ENCODE assay signal across 8 cellular contexts in the genomic region with DNA sequence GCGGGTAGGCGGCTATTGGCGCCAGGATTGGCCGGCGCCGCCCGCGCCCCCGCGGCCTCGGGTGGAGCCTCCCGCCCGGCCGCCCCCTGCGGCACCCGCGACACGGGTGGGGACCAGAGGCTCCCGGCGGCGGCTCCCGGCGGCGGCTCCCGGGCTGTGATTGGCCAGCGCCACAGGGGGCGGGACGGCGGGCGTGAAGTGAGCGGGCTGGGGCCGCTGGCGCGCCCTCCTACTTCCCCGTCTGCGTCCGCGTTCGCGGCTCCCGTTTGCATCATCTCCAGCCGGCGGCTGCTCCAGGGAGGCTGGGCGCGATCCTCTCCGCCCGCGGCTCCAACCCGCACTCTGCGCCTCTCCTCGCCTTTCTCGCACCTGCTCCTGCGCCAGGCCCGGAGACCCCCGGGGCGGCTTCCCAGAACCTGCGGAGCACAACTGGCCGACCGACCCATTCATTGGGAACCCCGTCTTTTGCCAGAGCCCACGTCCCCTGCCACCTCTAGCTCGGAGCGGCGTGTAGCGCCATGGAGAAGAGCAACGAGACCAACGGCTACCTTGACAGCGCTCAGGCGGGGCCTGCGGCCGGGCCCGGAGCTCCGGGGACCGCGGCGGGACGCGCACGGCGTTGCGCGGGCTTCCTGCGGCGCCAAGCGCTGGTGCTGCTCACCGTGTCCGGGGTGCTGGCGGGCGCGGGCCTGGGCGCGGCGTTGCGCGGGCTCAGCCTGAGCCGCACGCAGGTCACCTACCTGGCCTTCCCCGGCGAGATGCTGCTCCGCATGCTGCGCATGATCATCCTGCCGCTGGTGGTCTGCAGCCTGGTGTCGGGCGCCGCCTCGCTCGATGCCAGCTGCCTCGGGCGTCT. TPM values are rescaled to one million over a fixed set of nuclear protein-coding genes. Genes with fewer than 3 reads are reported as not detected.
DNase-seq lines count a peak whose midpoint lies in the region; ATAC-seq lines count a peak whose summit lies in the region.

A gene (plus strand): TSS at position 274 of the 856 bp plus-strand sequence. CDS start 245 bp downstream, at position 519.

- H3K4me3 Mint-ChIP-seq in natural killer cell treated with Interleukin-12 subunit alpha and Interleukin-12 subunit beta and Interleukin-15 and Interleukin-18, amount 100 ng/mL, for 72 hours: peak within 1 kb of the TSS; percentile 93

- peaks cover 20% of the 10 kb centered on the region for H3K36me3 ChIP-seq in KOPT-K1 (ENCODE audit: insufficient read depth, low read length)

- H3K27ac Mint-ChIP-seq in natural killer cell treated with Interleukin-12 subunit alpha and Interleukin-12 subunit beta and Interleukin-15 and Interleukin-18, amount 100 ng/mL, for 72 hours: peak within 1 kb of the TSS; percentile 66 to 86

- H3K27ac ChIP-seq in KOPT-K1 (ENCODE audit: low read depth, low read length, poor library complexity, severe bottlenecking): peak within 1 kb of the TSS; percentile 76

- no peaks in the 10 kb centered on the region for H3K9me3 Mint-ChIP-seq in natural killer cell treated with Interleukin-12 subunit alpha and Interleukin-12 subunit beta and Interleukin-15 and Interleukin-18, amount 100 ng/mL, for 72 hours

- DNase-seq in DMS79 (lab: John Stamatoyannopoulos, UW) (peak; percentile 78), RPMI8226 (peak; percentile 93), fibroblast of peridontal ligament (ENCODE audit: extremely low read depth) (peak; percentile 83)
- DNase-seq in activated T-helper 1 cell treated with anti-CD3 and anti-CD28 coated beads, Interleukin-2, amount 50 U/mL, for 16 hours (ENCODE audit: low read depth in 1 of 2, low spot score in 1 of 2): peak; percentile 55 to 78
- DNase-seq in natural killer cell treated with Interleukin-12 subunit alpha and Interleukin-12 subunit beta and Interleukin-15 and Interleukin-18, amount 100 ng/mL, for 72 hours (ENCODE audit: low spot score): peak; percentile 96
- DNase-seq in stimulated activated naive CD8-positive, alpha-beta T cell treated with anti-CD3 and anti-CD28 coated beads, Interleukin-15, Interleukin-2, amounts not matched to agents 100 U/mL and 50 U/mL, for 24 hours: peak; percentile 93

- H3K27me3 Mint-ChIP-seq in natural killer cell treated with Interleukin-12 subunit alpha and Interleukin-12 subunit beta and Interleukin-15 and Interleukin-18, amount 100 ng/mL, for 72 hours: no peaks in the 10 kb centered on the region

- peaks cover 53 to 75% of the 10 kb centered on the region in 2 donors for H3K4me1 Mint-ChIP-seq in natural killer cell treated with Interleukin-12 subunit alpha and Interleukin-12 subunit beta and Interleukin-15 and Interleukin-18, amount 100 ng/mL, for 72 hours (ENCODE audit: low read depth in 2 of 2)

- H3K36me3 Mint-ChIP-seq in natural killer cell treated with Interleukin-12 subunit alpha and Interleukin-12 subunit beta and Interleukin-15 and Interleukin-18, amount 100 ng/mL, for 72 hours: no peaks in the 10 kb centered on the region

- ATAC-seq in GM21786 (IDR thresholded peaks at IDR 0.05; ENCODE audit: unreplicated experiment): peak; percentile 67
- ATAC-seq in natural killer cell treated with Interleukin-12 subunit alpha and Interleukin-12 subunit beta and Interleukin-15 and Interleukin-18, amount 100 ng/mL, for 72 hours: peak; percentile 92 to 97
- ATAC-seq in stimulated activated naive CD8-positive, alpha-beta T cell treated with anti-CD3 and anti-CD28 coated beads, Interleukin-15, Interleukin-2, amounts not matched to agents 100 U/mL and 50 U/mL, for 24 hours: peak; percentile 92

- H3K9me3 ChIP-seq in KOPT-K1 (ENCODE audit: insufficient read depth, low read length, poor library complexity, severe bottlenecking): no peaks in the 10 kb centered on the region

RNA-seq across cellular contexts. Expression of the gene that starts here (rescaled TPM):
- 10 to 100 TPM; 34.5 to 34.7 TPM for total RNA-seq in natural killer cell treated with Interleukin-12 subunit alpha and Interleukin-12 subunit beta and Interleukin-15 and Interleukin-18, amount 100 ng/mL, for 72 hours

Comparison
In these comparisons a context has a peak if more than half of its experiments do, and no peak if none do; other contexts are left out.
1. Peak in every context shown above with its lines: DNase-seq, ATAC-seq and H3K27ac ChIP-seq.